ENCODE assay signal across 8 cellular contexts in the genomic region with DNA sequence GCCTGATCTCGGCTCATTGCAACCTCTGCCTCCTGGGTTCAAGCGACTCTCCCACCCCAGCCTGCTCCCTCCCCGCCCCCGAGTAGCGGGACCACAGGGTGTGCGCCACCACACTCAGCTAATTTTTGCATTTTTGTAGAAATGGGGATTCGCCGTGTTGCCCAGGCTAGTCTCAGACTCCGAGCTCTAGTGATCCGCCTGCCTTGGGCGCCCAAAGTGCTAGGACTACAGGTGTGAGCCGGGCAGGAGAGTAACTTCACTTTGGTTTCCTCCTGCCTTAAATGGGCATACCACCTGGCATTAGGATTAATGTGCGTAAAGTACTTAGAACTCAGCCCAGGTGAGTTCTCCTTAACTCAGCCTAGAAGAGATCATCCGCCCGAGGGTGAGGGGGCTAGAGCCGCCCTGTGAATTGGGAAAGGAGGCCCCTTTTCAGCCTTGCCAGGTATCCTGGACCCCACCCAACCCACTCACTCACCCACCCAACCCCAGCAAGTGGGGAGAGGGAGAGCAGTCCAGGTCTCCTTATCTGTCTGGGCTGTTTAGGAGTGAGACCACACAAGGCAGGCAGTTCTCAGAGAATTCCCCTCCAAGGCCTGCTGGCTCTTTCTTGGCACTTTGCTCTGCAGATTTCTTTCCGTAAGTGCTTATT. TPM values are rescaled to one million over a fixed set of nuclear protein-coding genes. Genes with fewer than 3 reads are reported as not detected.
A peak's percentile ranks its signal among the peaks of the same experiment; 100 is the strongest.
DNase-seq lines count a peak whose midpoint lies in the region; ATAC-seq and TF ChIP-seq lines count a peak whose summit lies in the region.

No MANE protein-coding gene starts in this region.

- peaks cover 11% of the 10 kb centered on the region for H3K36me3 Mint-ChIP-seq in activated T-cell treated with anti-CD3 and anti-CD28 coated beads, Interleukin-2, amount 50 U/mL, for 4 hours (ENCODE audit: insufficient read depth)

- no peaks in the 10 kb centered on the region for H3K9me3 ChIP-seq in thoracic aorta

- H3K4me1 ChIP-seq in thoracic aorta (ENCODE audit: control insufficient read depth in 1 of 2, low read depth in 2 of 2) = peaks cover 17 to 37% of the 10 kb centered on the region in 2 donors

- DNase-seq in activated T-cell treated with anti-CD3 and anti-CD28 coated beads, Interleukin-2, amount 50 U/mL, for 1 hour = peak; percentile 52
- DNase-seq in activated T-cell treated with anti-CD3 and anti-CD28 coated beads for 4 hours = no peak
- DNase-seq in activated T-cell treated with anti-CD3 and anti-CD28 coated beads, Interleukin-2, amount 50 U/mL, for 4 hours = no peak
- DNase-seq in thoracic aorta (ENCODE audit: low spot score) = no peak
- no peak for DNase-seq in KBM-7
- no peak for DNase-seq in DMS 273 (lab: John Stamatoyannopoulos, UW; ENCODE audit: unreplicated experiment)
- DNase-seq in activated CD4-positive, CD25-positive, alpha-beta regulatory T cell treated with anti-CD3 and anti-CD28 coated beads, Interleukin-2, amount 50 U/mL, for 72 hours = no peak

- H3K36me3 ChIP-seq in thoracic aorta = peaks cover 20% of the 10 kb centered on the region

- peak overlapping the region; percentile 83 for H3K4me3 Mint-ChIP-seq in activated T-cell treated with anti-CD3 and anti-CD28 coated beads, Interleukin-2, amount 50 U/mL, for 4 hours

- H3K4me3 ChIP-seq in thoracic aorta = peak overlapping the region; percentile 94

- H3K27me3 ChIP-seq in layer of hippocampus (ENCODE audit: control insufficient read depth, insufficient read depth, low read length) = no peaks in the 10 kb centered on the region
- no peaks in the 10 kb centered on the region for H3K27me3 ChIP-seq in thoracic aorta (replicated peaks; ENCODE audit: insufficient read depth)

- in situ Hi-C loops in KBM-7 (cut with MboI; ENCODE audit: low pct_unique_long_range_greater_than_20kb, low sequenced_read_pairs) = no loop called here

- TF ChIP-seq CTCF in thoracic aorta (IDR thresholded peaks at IDR 0.05) = no peak

- no peaks in the 10 kb centered on the region for H3K27me3 Mint-ChIP-seq in activated T-cell treated with anti-CD3 and anti-CD28 coated beads, Interleukin-2, amount 50 U/mL, for 4 hours (ENCODE audit: low read depth)

- ATAC-seq in activated T-cell treated with anti-CD3 and anti-CD28 coated beads, Interleukin-2, amount 50 U/mL, for 4 hours = no peak
- no peak for ATAC-seq in thoracic aorta (ENCODE audit: insufficient number of reproducible peaks, low FRiP score, low read depth)

- H3K4me1 Mint-ChIP-seq in activated T-cell treated with anti-CD3 and anti-CD28 coated beads, Interleukin-2, amount 50 U/mL, for 4 hours (ENCODE audit: low read depth) = peaks cover 61% of the 10 kb centered on the region

- no peaks in the 10 kb centered on the region for H3K9me3 Mint-ChIP-seq in activated T-cell treated with anti-CD3 and anti-CD28 coated beads, Interleukin-2, amount 50 U/mL, for 4 hours

- H3K27ac ChIP-seq in layer of hippocampus (ENCODE audit: low read depth, low read length) = peak overlapping the region; percentile 38
- peak overlapping the region; percentile 100 for H3K27ac ChIP-seq in thoracic aorta

RNA-seq across cellular contexts. Expression of gene ZFP36, which starts 1.3 kb away (rescaled TPM):
- total RNA-seq in activated T-cell treated with anti-CD3 and anti-CD28 coated beads, Interleukin-2, amount 50 U/mL, for 4 hours = 10 to 100 TPM; 39.5 to 50.8 (median 43.7) TPM
- 100 to 1,000 TPM; 315 to 699 TPM for total RNA-seq in thoracic aorta

RNA-seq across cellular contexts. Expression of gene PLEKHG2, which starts 7.1 kb away (rescaled TPM):
- total RNA-seq in activated T-cell treated with anti-CD3 and anti-CD28 coated beads, Interleukin-2, amount 50 U/mL, for 4 hours = 10 to 100 TPM; 22.0 to 23.7 (median 22.0) TPM
- total RNA-seq in thoracic aorta = 100 to 1,000 TPM in 1 of 2 donors, 10 to 100 TPM in 1; 76.0 to 112 TPM

RNA-seq across cellular contexts. Expression of gene MED29, which starts 14.2 kb away (rescaled TPM):
- 10 to 100 TPM; 39.5 to 43.1 (median 39.7) TPM for total RNA-seq in activated T-cell treated with anti-CD3 and anti-CD28 coated beads, Interleukin-2, amount 50 U/mL, for 4 hours
- 10 to 100 TPM; 29.3 to 86.1 TPM for total RNA-seq in thoracic aorta

RNA-seq across cellular contexts. Expression of gene PAF1, which starts 14.5 kb away (rescaled TPM):
- 10 to 100 TPM; 48.0 to 50.8 (median 50.2) TPM for total RNA-seq in activated T-cell treated with anti-CD3 and anti-CD28 coated beads, Interleukin-2, amount 50 U/mL, for 4 hours
- total RNA-seq in thoracic aorta = 10 to 100 TPM; 25.7 to 34.5 TPM

RNA-seq across cellular contexts. Expression of gene RPS16, which starts 30.4 kb away (rescaled TPM):
- total RNA-seq in activated T-cell treated with anti-CD3 and anti-CD28 coated beads, Interleukin-2, amount 50 U/mL, for 4 hours = 1,000 to 10,000 TPM; 3,250 to 3,505 (median 3,474) TPM
- total RNA-seq in thoracic aorta = 100 to 1,000 TPM; 716 to 775 TPM

Comparison
In these comparisons a context has a peak if more than half of its experiments do, and no peak if none do; other contexts are left out.
1. RNA of gene ZFP36, which starts 1.3 kb away (total RNA-seq): 315 to 699 TPM in thoracic aorta; 39.5 to 50.8 TPM in activated T-cell treated with anti-CD3 and anti-CD28 coated beads, Interleukin-2, amount 50 U/mL, for 4 hours; every median in the first group is over 4 times any median in the second.